In genomic region chr2:226894752-226895151, GRCh38 we compare ENCODE assay signal across 25 cellular contexts.
"Had no signal": no experiment of that assay in that cellular context is flagged by ENCODE, and none has a peak within 500 bp of the region (broad histone marks: within the 10 kb centered on the region; RNA-seq: fewer than 3 reads in every experiment).

No MANE protein-coding gene starts in this region.

- H3K27ac Mint-ChIP-seq: activated CD8-positive, alpha-beta T cell treated with anti-CD3 and anti-CD28 coated beads, Interleukin-2, amount 10 ng/mL, durations not matched to agents 7 days and 5 days; activated T-helper 2 cell treated with anti-CD3 and anti-CD28 coated beads, Interferon-gamma antibody, Interleukin-2, Interleukin-4, amounts not matched to agents 10 μg/mL and 5 μg/mL and 100 μg/mL, durations not matched to agents 14 hours and 24 hours and 36 hours; mesothelial cell of epicardium; natural killer cell treated with Interleukin-12 subunit alpha and Interleukin-12 subunit beta and Interleukin-15 and Interleukin-18, amount 100 ng/mL, for 72 hours; stimulated activated memory B cell treated with anti-CD40 and anti-IgM and Interleukin-4, amounts not matched to agents 10 μg/mL and 1 μg/mL and 100 μg/mL, for 72 hours; type B pancreatic cell had no signal

- H2AFZ ChIP-seq: hepatocyte, parathyroid adenoma had no signal

- ATAC-seq: activated CD8-positive, alpha-beta T cell treated with anti-CD3 and anti-CD28 coated beads, Interleukin-2, amount 10 ng/mL, durations not matched to agents 7 days and 5 days; body of pancreas; left lobe of liver; natural killer cell treated with Interleukin-12 subunit alpha and Interleukin-12 subunit beta and Interleukin-15 and Interleukin-18, amount 100 ng/mL, for 72 hours; sciatic nerve; stimulated activated memory B cell treated with anti-CD40 and anti-IgM and Interleukin-4, amounts not matched to agents 10 μg/mL and 1 μg/mL and 100 μg/mL, for 72 hours had no signal

- H3K27me3 ChIP-seq: body of pancreas, hepatocyte, vagina had no signal

- H3K4me3 Mint-ChIP-seq: activated CD8-positive, alpha-beta T cell treated with anti-CD3 and anti-CD28 coated beads, Interleukin-2, amount 10 ng/mL, durations not matched to agents 7 days and 5 days; immature natural killer cell; mesothelial cell of epicardium; natural killer cell treated with Interleukin-12 subunit alpha and Interleukin-12 subunit beta and Interleukin-15 and Interleukin-18, amount 100 ng/mL, for 72 hours; stimulated activated memory B cell treated with anti-CD40 and anti-IgM and Interleukin-4, amounts not matched to agents 10 μg/mL and 1 μg/mL and 100 μg/mL, for 72 hours; type B pancreatic cell had no signal

- H3K9me3 ChIP-seq: body of pancreas, thoracic aorta, vagina had no signal

- H3K4me3 ChIP-seq: body of pancreas, hepatocyte, thoracic aorta, vagina had no signal

- H3K4me1 ChIP-seq: body of pancreas, parathyroid adenoma had no signal

- H3K9me3 Mint-ChIP-seq: activated T-helper 2 cell treated with anti-CD3 and anti-CD28 coated beads, Interferon-gamma antibody, Interleukin-2, Interleukin-4, amounts not matched to agents 10 μg/mL and 5 μg/mL and 100 μg/mL, durations not matched to agents 14 hours and 24 hours and 36 hours; immature natural killer cell; natural killer cell treated with Interleukin-12 subunit alpha and Interleukin-12 subunit beta and Interleukin-15 and Interleukin-18, amount 100 ng/mL, for 72 hours; type B pancreatic cell had no signal

- H3K4me1 Mint-ChIP-seq: immature natural killer cell; mesothelial cell of epicardium; stimulated activated memory B cell treated with anti-CD40 and anti-IgM and Interleukin-4, amounts not matched to agents 10 μg/mL and 1 μg/mL and 100 μg/mL, for 72 hours had no signal

- H3K27ac ChIP-seq: body of pancreas, hepatocyte, parathyroid adenoma, thoracic aorta, vagina, WERI-Rb-1 had no signal

- H3K36me3 ChIP-seq: thoracic aorta, vagina, WERI-Rb-1 had no signal

- H3K79me2 ChIP-seq: hepatocyte, parathyroid adenoma had no signal

- DNase-seq: activated CD4-positive, alpha-beta T cell treated with anti-CD3 and anti-CD28 coated beads for 1 hour; activated CD4-positive, alpha-beta T cell treated with anti-CD3 and anti-CD28 coated beads, Interleukin-2, amount 50 U/mL, for 1 hour; activated CD8-positive, alpha-beta T cell treated with anti-CD3 and anti-CD28 coated beads, Interleukin-2, amount 10 ng/mL, durations not matched to agents 7 days and 5 days; activated naive CD4-positive, alpha-beta T cell; activated T-cell treated with anti-CD3 and anti-CD28 coated beads, Interleukin-2, amount 50 U/mL, for 1 hour; body of pancreas; caudate nucleus; effector memory CD4-positive, alpha-beta T cell; foreskin melanocyte; immature natural killer cell; nucleus accumbens; small intestine; T-helper 1 cell; WERI-Rb-1 had no signal

- H3K9ac ChIP-seq: parathyroid adenoma had no signal

- H3K27me3 Mint-ChIP-seq: natural killer cell treated with Interleukin-12 subunit alpha and Interleukin-12 subunit beta and Interleukin-15 and Interleukin-18, amount 100 ng/mL, for 72 hours; stimulated activated memory B cell treated with anti-CD40 and anti-IgM and Interleukin-4, amounts not matched to agents 10 μg/mL and 1 μg/mL and 100 μg/mL, for 72 hours; type B pancreatic cell had no signal

- H3K4me2 ChIP-seq: hepatocyte had no signal
